28 cellular contexts compared by ENCODE assay signal in the genomic region with DNA sequence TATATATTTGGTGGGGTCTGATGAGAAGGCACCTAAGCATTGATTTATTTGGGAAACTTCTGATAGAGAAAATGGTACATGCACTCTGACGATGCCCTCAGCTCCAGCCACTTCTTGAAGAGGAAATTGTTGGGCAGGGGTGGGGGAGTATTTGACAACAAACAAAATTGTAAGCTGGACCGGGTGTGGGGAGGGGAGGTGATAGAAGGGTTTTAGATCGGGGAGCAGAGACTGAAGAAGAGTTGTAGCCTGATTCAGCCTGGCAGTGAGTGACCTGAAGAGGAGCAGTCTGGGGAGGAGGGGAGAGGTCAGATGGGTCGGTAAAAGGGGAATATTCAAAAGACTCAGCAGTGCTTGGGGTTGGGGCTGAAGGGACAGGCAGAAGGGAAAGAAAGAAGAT.
"Had no signal": no experiment of that assay in that cellular context is flagged by ENCODE, and none has a peak within 500 bp of the region (broad histone marks: within the 10 kb centered on the region; RNA-seq: fewer than 3 reads in every experiment).

No MANE protein-coding gene starts in this region.

- H3K27ac Mint-ChIP-seq: immature natural killer cell; memory B cell; mesothelial cell of epicardium; naive thymus-derived CD8-positive, alpha-beta T cell; nephron progenitor cell; stimulated activated naive CD8-positive, alpha-beta T cell treated with anti-CD3 and anti-CD28 coated beads, Interleukin-15, amount 100 ng/mL, for 72 hours had no signal

- H3K4me3 ChIP-seq: coronary artery, lung, pancreas, right lobe of liver, smooth muscle cell, suprapubic skin, transverse colon, upper lobe of right lung, vagina had no signal

- H3K9me3 ChIP-seq: pancreas, right lobe of liver, transverse colon, upper lobe of right lung, vagina had no signal

- H3K4me2 ChIP-seq: smooth muscle cell had no signal

- H3K27me3 Mint-ChIP-seq: memory B cell; naive thymus-derived CD8-positive, alpha-beta T cell; stimulated activated naive CD8-positive, alpha-beta T cell treated with anti-CD3 and anti-CD28 coated beads, Interleukin-15, amount 100 ng/mL, for 72 hours had no signal

- H3K4me3 Mint-ChIP-seq: memory B cell; mesothelial cell of epicardium; naive thymus-derived CD8-positive, alpha-beta T cell; nephron progenitor cell; stimulated activated naive CD8-positive, alpha-beta T cell treated with anti-CD3 and anti-CD28 coated beads, Interleukin-15, amount 100 ng/mL, for 72 hours had no signal

- H3K36me3 ChIP-seq: pancreas, right lobe of liver, suprapubic skin, transverse colon, upper lobe of right lung, vagina had no signal

- H3K27me3 ChIP-seq: pancreas, right lobe of liver, suprapubic skin, transverse colon, upper lobe of right lung, vagina had no signal

- ATAC-seq: left lobe of liver; naive thymus-derived CD8-positive, alpha-beta T cell; pancreas; right lobe of liver; stimulated activated naive CD8-positive, alpha-beta T cell treated with anti-CD3 and anti-CD28 coated beads, Interleukin-15, amount 100 ng/mL, for 72 hours; upper lobe of right lung had no signal

- H3K4me1 Mint-ChIP-seq: memory B cell; mesothelial cell of epicardium; nephron progenitor cell; stimulated activated naive CD8-positive, alpha-beta T cell treated with anti-CD3 and anti-CD28 coated beads, Interleukin-15, amount 100 ng/mL, for 72 hours had no signal

- H3K27ac ChIP-seq: coronary artery, pancreas, right lobe of liver, suprapubic skin, transverse colon, upper lobe of right lung, vagina had no signal

- DNase-seq: dermis blood vessel endothelial cell; effector memory CD4-positive, alpha-beta T cell; erythroblast; hypothalamus; immature natural killer cell; islet precursor cell; naive thymus-derived CD8-positive, alpha-beta T cell; nephron progenitor cell; nucleus accumbens; pancreas; retina; right lobe of liver; stimulated activated CD4-positive, alpha-beta T cell treated with anti-CD3 and anti-CD28 coated beads, Interleukin-12 subunit alpha, Interleukin-12 subunit beta, amount 100 ng/mL, for 4 hours; stimulated activated CD4-positive, alpha-beta T cell treated with anti-CD3 and anti-CD28 coated beads, Interleukin-1b, Interleukin-23, amount 100 ng/mL, for 48 hours; stimulated activated CD4-positive, alpha-beta T cell treated with anti-CD3 and anti-CD28 coated beads, Interleukin-4, amount 100 ng/mL, for 1 hour; stimulated activated CD8-positive, alpha-beta memory T cell treated with anti-CD3 and anti-CD28 coated beads, Interleukin-4, amount 100 ng/mL, for 48 hours; stimulated activated naive CD4-positive, alpha-beta T cell; stimulated activated naive CD8-positive, alpha-beta T cell treated with anti-CD3 and anti-CD28 coated beads, Interleukin-15, amount 100 ng/mL, for 72 hours; transverse colon; upper lobe of right lung had no signal

- H3K4me1 ChIP-seq: pancreas, right lobe of liver, suprapubic skin, transverse colon, upper lobe of right lung, vagina had no signal
